Comparison of ENCODE assay signal across 8 cellular contexts in the genomic region with DNA sequence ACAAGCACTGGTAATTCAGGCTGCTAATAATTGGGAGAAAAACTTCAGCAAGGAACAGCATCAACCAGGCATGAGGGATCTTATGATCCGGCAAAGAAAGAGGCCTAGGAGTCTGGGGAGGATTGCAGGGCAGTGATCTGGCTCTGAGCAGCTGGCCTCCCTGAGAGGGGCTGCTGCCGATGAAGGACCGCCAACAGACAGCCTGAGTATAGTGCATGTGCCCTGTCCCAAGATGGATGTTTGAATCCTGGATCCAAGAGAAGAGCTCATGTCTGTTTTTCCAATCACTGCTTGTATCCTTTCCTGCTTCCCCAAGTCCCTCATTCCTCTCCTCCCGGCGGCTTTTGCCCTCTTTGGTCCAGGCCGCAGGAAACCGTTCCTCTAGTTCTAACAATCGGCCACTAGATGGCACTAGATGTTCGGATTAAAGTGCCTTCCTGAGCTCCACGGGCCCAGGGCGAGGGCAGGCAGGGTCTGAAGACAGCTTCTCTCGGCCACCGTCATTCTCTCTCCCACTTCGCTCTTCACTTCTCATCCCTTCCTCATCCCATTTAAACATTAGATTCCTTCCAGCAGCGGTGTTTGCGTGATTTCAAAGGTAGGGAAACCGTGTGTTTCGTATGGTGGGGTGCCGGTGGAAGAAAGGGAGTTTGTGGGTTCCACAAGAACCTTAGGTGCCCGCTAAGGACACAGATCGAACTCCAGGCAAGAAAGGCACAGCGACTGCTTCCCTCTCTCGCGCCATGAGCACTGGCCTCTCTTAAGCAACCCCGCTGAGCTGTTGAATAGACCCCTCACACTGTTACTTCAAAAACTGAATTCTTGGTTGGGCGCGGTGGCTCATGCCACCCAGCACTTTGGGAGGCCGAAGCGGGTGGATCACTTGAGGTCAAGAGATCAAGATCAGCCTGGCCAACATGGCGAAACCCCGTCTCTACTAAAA.
DNase-seq lines count a peak whose midpoint lies in the region; ATAC-seq and TF ChIP-seq lines count a peak whose summit lies in the region.

No MANE protein-coding gene starts in this region.

- peaks cover 5% of the 10 kb centered on the region for H3K4me1 Mint-ChIP-seq in WTC11

- H3K36me3 Mint-ChIP-seq in WTC11 = no peaks in the 10 kb centered on the region

- CTCF ChIA-PET in WTC11 (lab: Charles Lee) = interaction anchor here (0.6 to 6.8 kb wide), 67 partner anchors 11 to 930 kb away, joined by 3 to 119 read pairs (median 4); a partner anchor contains a TSS

- no peak overlapping the region for H3K27ac Mint-ChIP-seq in WTC11

- peak; percentile 77 for TF ChIP-seq CTCF in WTC11 (IDR thresholded peaks at IDR 0.05)

- peaks cover 7% of the 10 kb centered on the region for H3K27me3 Mint-ChIP-seq in WTC11 (ENCODE audit: low read depth)

- peak in 11 of 14 donors; percentile 10 to 54 (median 35) for DNase-seq in C1 segment of cervical spinal cord (lab: John Stamatoyannopoulos, UW)
- peak; percentile 87 for DNase-seq in NCI-H2196 (lab: John Stamatoyannopoulos, UW; ENCODE audit: unreplicated experiment)
- peak; percentile 80 for DNase-seq in WTC11 (ENCODE audit: low spot score)
- peak; percentile 87 for DNase-seq in ecto neural progenitor cell (ENCODE audit: low spot score)
- peak; percentile 71 to 76 for DNase-seq in lung microvascular endothelial cell (ENCODE audit: low read depth in 2 of 2)
- peak; percentile 8 for DNase-seq in stimulated activated CD8-positive, alpha-beta memory T cell treated with anti-CD3 and anti-CD28 coated beads, Interleukin-4, amount 100 ng/mL, for 24 hours (ENCODE audit: low read depth)

- ATAC-seq in GM18870 (IDR thresholded peaks at IDR 0.05; ENCODE audit: unreplicated experiment) (peak; percentile 73), HG03135 (IDR thresholded peaks at IDR 0.05; ENCODE audit: unreplicated experiment) (peak; percentile 84), WTC11 (peak; percentile 99)

- H3K4me3 Mint-ChIP-seq in WTC11 = peak overlapping the region; percentile 9

- peaks cover 9% of the 10 kb centered on the region; the same call in 1 of the 2 replicates for H3K9me3 Mint-ChIP-seq in WTC11

- POLR2A ChIA-PET in WTC11 (lab: Charles Lee) = no interaction called here

TF ChIP-seq in WTC11, 78 proteins besides CTCF, POLR2A, EP300 and RAD21:
- TF ChIP-seq, protein P1, sequence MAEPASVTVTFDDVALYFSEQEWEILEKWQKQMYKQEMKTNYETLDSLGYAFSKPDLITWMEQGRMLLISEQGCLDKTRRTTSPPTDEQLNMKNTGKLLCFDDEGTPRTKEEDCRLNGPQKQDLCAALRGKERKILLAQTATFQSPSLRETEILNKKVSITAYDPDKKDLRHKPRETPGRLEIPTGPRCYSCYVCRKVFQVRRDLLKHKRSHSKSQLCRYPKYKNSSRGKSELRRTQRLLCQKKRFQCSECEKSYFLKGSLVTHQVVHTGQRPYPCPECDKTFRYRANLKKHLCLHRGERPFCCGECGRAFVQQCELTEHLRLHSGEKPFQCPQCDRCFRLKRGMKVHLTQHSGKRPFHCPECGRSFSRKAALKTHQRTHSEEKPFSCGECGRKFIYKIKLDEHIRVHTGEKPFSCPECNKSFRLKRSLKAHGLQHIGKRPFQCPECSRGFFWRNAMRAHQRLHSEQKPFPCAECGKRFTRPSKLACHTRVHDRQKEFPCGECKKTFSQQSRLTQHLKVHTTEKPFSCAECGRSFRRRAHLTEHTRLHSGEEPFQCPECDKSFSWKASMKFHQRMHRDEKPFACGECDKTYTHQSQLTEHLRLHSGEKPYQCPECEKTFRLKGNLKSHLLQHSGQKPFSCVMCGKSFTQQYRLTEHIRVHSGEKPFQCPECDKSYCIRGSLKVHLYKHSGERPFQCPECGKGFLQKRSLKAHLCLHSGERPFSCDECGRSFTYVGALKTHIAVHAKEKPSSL (CRISPR knock-in tag; conservative IDR thresholded peaks at IDR 0.05) = no peak
- TF ChIP-seq, protein P2, sequence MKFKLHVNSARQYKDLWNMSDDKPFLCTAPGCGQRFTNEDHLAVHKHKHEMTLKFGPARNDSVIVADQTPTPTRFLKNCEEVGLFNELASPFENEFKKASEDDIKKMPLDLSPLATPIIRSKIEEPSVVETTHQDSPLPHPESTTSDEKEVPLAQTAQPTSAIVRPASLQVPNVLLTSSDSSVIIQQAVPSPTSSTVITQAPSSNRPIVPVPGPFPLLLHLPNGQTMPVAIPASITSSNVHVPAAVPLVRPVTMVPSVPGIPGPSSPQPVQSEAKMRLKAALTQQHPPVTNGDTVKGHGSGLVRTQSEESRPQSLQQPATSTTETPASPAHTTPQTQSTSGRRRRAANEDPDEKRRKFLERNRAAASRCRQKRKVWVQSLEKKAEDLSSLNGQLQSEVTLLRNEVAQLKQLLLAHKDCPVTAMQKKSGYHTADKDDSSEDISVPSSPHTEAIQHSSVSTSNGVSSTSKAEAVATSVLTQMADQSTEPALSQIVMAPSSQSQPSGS (CRISPR knock-in tag; IDR thresholded peaks at IDR 0.05; ENCODE audit: borderline replicate concordance, low read depth) = no peak
- no peak for TF ChIP-seq ZNF423 (CRISPR knock-in tag; IDR thresholded peaks at IDR 0.05)
- TF ChIP-seq, protein P3, sequence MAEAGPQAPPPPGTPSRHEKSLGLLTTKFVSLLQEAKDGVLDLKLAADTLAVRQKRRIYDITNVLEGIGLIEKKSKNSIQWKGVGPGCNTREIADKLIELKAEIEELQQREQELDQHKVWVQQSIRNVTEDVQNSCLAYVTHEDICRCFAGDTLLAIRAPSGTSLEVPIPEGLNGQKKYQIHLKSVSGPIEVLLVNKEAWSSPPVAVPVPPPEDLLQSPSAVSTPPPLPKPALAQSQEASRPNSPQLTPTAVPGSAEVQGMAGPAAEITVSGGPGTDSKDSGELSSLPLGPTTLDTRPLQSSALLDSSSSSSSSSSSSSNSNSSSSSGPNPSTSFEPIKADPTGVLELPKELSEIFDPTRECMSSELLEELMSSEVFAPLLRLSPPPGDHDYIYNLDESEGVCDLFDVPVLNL (CRISPR knock-in tag; IDR thresholded peaks at IDR 0.05; ENCODE audit: borderline replicate concordance, low read depth) = no peak
- no peak for TF ChIP-seq TEAD4 (CRISPR knock-in tag; IDR thresholded peaks at IDR 0.05)
- no peak for TF ChIP-seq SP1 (CRISPR knock-in tag; conservative IDR thresholded peaks at IDR 0.05)
- no peak for TF ChIP-seq SMAD4 (CRISPR knock-in tag; IDR thresholded peaks at IDR 0.05)
- TF ChIP-seq, protein P4, sequence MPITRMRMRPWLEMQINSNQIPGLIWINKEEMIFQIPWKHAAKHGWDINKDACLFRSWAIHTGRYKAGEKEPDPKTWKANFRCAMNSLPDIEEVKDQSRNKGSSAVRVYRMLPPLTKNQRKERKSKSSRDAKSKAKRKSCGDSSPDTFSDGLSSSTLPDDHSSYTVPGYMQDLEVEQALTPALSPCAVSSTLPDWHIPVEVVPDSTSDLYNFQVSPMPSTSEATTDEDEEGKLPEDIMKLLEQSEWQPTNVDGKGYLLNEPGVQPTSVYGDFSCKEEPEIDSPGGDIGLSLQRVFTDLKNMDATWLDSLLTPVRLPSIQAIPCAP (CRISPR knock-in tag; IDR thresholded peaks at IDR 0.05) = no peak
- no peak for TF ChIP-seq ETV6 (CRISPR knock-in tag; IDR thresholded peaks at IDR 0.05)
- no peak for TF ChIP-seq NFE2L1 (CRISPR knock-in tag; IDR thresholded peaks at IDR 0.05)
- TF ChIP-seq, protein P5, sequence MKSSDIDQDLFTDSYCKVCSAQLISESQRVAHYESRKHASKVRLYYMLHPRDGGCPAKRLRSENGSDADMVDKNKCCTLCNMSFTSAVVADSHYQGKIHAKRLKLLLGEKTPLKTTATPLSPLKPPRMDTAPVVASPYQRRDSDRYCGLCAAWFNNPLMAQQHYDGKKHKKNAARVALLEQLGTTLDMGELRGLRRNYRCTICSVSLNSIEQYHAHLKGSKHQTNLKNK (CRISPR knock-in tag; IDR thresholded peaks at IDR 0.05) = no peak
- TF ChIP-seq ZNF219 (CRISPR knock-in tag; IDR thresholded peaks at IDR 0.05; ENCODE audit: borderline replicate concordance) = no peak
- TF ChIP-seq NFATC4 (CRISPR knock-in tag; IDR thresholded peaks at IDR 0.05) = no peak
- no peak for TF ChIP-seq NFYB (CRISPR knock-in tag; conservative IDR thresholded peaks at IDR 0.05; ENCODE audit: low read depth)
- TF ChIP-seq NR3C1 (CRISPR knock-in tag; conservative IDR thresholded peaks at IDR 0.05; ENCODE audit: low read depth) = no peak
- TF ChIP-seq, protein P6, sequence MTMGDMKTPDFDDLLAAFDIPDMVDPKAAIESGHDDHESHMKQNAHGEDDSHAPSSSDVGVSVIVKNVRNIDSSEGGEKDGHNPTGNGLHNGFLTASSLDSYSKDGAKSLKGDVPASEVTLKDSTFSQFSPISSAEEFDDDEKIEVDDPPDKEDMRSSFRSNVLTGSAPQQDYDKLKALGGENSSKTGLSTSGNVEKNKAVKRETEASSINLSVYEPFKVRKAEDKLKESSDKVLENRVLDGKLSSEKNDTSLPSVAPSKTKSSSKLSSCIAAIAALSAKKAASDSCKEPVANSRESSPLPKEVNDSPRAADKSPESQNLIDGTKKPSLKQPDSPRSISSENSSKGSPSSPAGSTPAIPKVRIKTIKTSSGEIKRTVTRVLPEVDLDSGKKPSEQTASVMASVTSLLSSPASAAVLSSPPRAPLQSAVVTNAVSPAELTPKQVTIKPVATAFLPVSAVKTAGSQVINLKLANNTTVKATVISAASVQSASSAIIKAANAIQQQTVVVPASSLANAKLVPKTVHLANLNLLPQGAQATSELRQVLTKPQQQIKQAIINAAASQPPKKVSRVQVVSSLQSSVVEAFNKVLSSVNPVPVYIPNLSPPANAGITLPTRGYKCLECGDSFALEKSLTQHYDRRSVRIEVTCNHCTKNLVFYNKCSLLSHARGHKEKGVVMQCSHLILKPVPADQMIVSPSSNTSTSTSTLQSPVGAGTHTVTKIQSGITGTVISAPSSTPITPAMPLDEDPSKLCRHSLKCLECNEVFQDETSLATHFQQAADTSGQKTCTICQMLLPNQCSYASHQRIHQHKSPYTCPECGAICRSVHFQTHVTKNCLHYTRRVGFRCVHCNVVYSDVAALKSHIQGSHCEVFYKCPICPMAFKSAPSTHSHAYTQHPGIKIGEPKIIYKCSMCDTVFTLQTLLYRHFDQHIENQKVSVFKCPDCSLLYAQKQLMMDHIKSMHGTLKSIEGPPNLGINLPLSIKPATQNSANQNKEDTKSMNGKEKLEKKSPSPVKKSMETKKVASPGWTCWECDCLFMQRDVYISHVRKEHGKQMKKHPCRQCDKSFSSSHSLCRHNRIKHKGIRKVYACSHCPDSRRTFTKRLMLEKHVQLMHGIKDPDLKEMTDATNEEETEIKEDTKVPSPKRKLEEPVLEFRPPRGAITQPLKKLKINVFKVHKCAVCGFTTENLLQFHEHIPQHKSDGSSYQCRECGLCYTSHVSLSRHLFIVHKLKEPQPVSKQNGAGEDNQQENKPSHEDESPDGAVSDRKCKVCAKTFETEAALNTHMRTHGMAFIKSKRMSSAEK (CRISPR knock-in tag; IDR thresholded peaks at IDR 0.05; ENCODE audit: borderline replicate concordance) = no peak

Comparison
In these comparisons a context has a peak if more than half of its experiments do, and no peak if none do; other contexts are left out.
1. Peak in every context shown above with its lines: DNase-seq and ATAC-seq.
2. DNase-seq: peak in every context shown above with its lines; median percentile 87 in NCI-H2196; 87 in ecto neural progenitor cell; 80 in WTC11; 74 in lung microvascular endothelial cell; 35 in C1 segment of cervical spinal cord; 8 in stimulated activated CD8-positive, alpha-beta memory T cell treated with anti-CD3 and anti-CD28 coated beads, Interleukin-4, amount 100 ng/mL, for 24 hours.